Comparison of ENCODE assay signal across 2 cellular contexts in genomic region chr2:71330155-71330554, GRCh38.
A peak's percentile ranks its signal among the peaks of the same experiment; 100 is the strongest.
TF ChIP-seq lines count a peak whose summit lies in the region.

No MANE protein-coding gene starts in this region.

TF ChIP-seq in IMR-90, 13 proteins besides CTCF, POLR2A, EP300 and RAD21:
- TF ChIP-seq MAFK (IDR thresholded peaks at IDR 0.05; ENCODE audit: low read depth, low read length), result peak; percentile 66
- no peak for TF ChIP-seq SMC3 (IDR thresholded peaks at IDR 0.05; ENCODE audit: low read depth, low read length)

TF ChIP-seq in K562, 482 proteins besides CTCF, POLR2A, EP300 and RAD21:
- TF ChIP-seq ZNF316 (IDR thresholded peaks at IDR 0.05) (peak; percentile 84), TAF9B (IDR thresholded peaks at IDR 0.05; ENCODE audit: partially characterized antibody) (no peak), GTF3C2 (IDR thresholded peaks at IDR 0.05; ENCODE audit: borderline replicate concordance, extremely low read depth, insufficient read length) (no peak), GTF2F1 (IDR thresholded peaks at IDR 0.05; ENCODE audit: low read depth, low read length) (no peak), MAFF (IDR thresholded peaks at IDR 0.05; ENCODE audit: low read length) (peak; percentile 63), SUPT5H (IDR thresholded peaks at IDR 0.05) (no peak), MAFG (tag; conservative IDR thresholded peaks at IDR 0.05) (peak; percentile 37), C11orf30 (IDR thresholded peaks at IDR 0.05; ENCODE audit: low read depth) (peak; percentile 72), THRB (CRISPR knock-in tag; conservative IDR thresholded peaks at IDR 0.05) (no peak), CC2D1A (IDR thresholded peaks at IDR 0.05) (no peak), MEF2A (IDR thresholded peaks at IDR 0.05; ENCODE audit: control insufficient read depth, low read depth, low read length) (no peak)
